ENCODE assay signal across 20 cellular contexts in the genomic region with DNA sequence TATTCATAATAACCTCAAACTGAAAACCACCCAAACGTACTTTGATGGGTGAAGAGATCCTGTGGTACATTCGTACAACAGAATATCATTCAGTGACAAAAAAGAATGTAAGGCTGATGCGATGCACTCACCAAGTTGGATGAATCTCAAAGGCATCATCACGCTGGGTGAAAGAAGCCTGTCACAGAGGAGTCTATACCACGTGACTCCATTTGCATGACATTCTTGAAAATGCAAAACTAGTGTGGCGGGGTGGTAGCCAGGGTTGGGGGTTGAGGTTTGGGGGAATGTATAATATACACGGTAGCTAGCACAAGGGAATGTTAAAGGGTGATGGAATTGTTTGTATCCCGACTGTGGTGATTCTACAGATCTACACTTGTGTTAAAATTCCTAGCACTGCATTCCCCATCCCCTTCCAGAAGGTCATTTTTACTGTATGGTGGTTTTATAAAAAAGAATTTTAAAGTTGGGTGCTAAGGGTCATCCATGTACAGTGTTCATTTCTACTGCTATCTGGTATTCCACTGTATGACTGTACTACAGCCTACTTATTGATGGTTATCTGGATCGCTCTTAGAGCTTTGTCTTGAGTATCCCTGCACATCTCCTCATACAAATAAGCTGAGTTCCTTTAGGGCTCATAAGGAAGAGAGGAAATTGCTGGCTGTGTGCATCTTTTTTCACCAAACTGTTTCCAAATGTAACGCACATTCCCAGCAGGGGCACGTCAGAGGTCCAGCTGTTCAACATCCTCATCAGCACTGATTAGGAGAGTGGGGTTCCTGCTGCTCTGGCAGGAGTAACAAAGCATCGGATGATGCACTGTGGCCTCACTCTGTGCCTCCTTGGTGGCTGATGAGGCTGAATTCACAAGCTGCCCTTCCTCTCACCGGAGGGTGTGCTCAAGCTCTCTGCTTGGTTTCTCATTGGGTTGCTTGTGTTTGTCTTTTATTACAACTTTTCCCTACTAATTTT. TPM values are rescaled to one million over a fixed set of nuclear protein-coding genes. Genes with fewer than 3 reads are reported as not detected.
DNase-seq lines count a peak whose midpoint lies in the region; ATAC-seq and TF ChIP-seq lines count a peak whose summit lies in the region.
"Had no signal": no experiment of that assay in that cellular context is flagged by ENCODE, and none has a peak within 500 bp of the region (broad histone marks: within the 10 kb centered on the region; RNA-seq: fewer than 3 reads in every experiment).

No MANE protein-coding gene starts in this region.

- H3K18ac ChIP-seq in H9 (ENCODE audit: insufficient read length, low read depth, low read length): no peak overlapping the region

- H3K36me3 Mint-ChIP-seq in H9 (ENCODE audit: insufficient read depth in 1 of 3, low read depth in 3 of 3): peaks cover 9 to 25% (median 24%) of the 10 kb centered on the region in 3 experiments

- peak overlapping the region; percentile 30 to 91 (median 68); a peak in 5 of 7 replicates for H3K27ac Mint-ChIP-seq in H9
- H3K27ac Mint-ChIP-seq: activated CD8-positive, alpha-beta T cell treated with anti-CD3 and anti-CD28 coated beads for 36 hours; activated naive CD8-positive, alpha-beta T cell treated with anti-CD3 and anti-CD28 coated beads, Interleukin-2, amount 50 U/mL, for 24 hours; effector memory CD8-positive, alpha-beta T cell had no signal

- H3K4me1 ChIP-seq in H9 (ENCODE audit: insufficient read depth, low read length) (peaks cover 9% of the 10 kb centered on the region; the same call in 1 of the 2 replicates), iPS-20b (ENCODE audit: insufficient read depth, low read length) (peaks cover 23% of the 10 kb centered on the region), gastrocnemius medialis (peaks cover 25 to 40% of the 10 kb centered on the region in 2 donors)
- H3K4me1 ChIP-seq: foreskin keratinocyte, suprapubic skin had no signal

- TF ChIP-seq POLR2A in gastrocnemius medialis (IDR thresholded peaks at IDR 0.05): no peak

- H3K27ac ChIP-seq in H9 (ENCODE audit: insufficient read length, low read depth, low read length) (no peak overlapping the region), iPS-20b (ENCODE audit: low read length) (peak overlapping the region; percentile 6), gastrocnemius medialis (peak overlapping the region in 3 of 4 donors; percentile 83 to 90 (median 90))
- H3K27ac ChIP-seq: foreskin keratinocyte, KMS-11, neutrophil, suprapubic skin, VCaP had no signal

- H2BK20ac ChIP-seq in H9 (ENCODE audit: low read depth, low read length, poor library complexity, severe bottlenecking): no peak overlapping the region

- peak overlapping the region in 1 of 2 experiments; percentile 63; a peak in 4 of 5 replicates for H3K4me3 Mint-ChIP-seq in H9
- H3K4me3 Mint-ChIP-seq: activated CD8-positive, alpha-beta T cell treated with anti-CD3 and anti-CD28 coated beads for 36 hours; activated naive CD8-positive, alpha-beta T cell treated with anti-CD3 and anti-CD28 coated beads, Interleukin-2, amount 50 U/mL, for 24 hours; effector memory CD8-positive, alpha-beta T cell had no signal

- no peak overlapping the region for H3K4me3 ChIP-seq in astrocyte of the spinal cord (ENCODE audit: low read depth, low read length)
- H3K4me3 ChIP-seq in iPS-20b (ENCODE audit: low read length): peak overlapping the region; percentile 43
- no peak overlapping the region for H3K4me3 ChIP-seq in gastrocnemius medialis
- H3K4me3 ChIP-seq: suprapubic skin had no signal

- H3K27me3 ChIP-seq in H9 (ENCODE audit: insufficient read depth, low read length) (no peaks in the 10 kb centered on the region), iPS-20b (ENCODE audit: insufficient read depth, low read length) (no peaks in the 10 kb centered on the region), gastrocnemius medialis (no peaks in the 10 kb centered on the region)
- H3K27me3 ChIP-seq: foreskin keratinocyte, neutrophil, suprapubic skin had no signal

- no peak for ATAC-seq in gastrocnemius medialis
- no peak for ATAC-seq in GM21737 (IDR thresholded peaks at IDR 0.05; ENCODE audit: unreplicated experiment)
- no peak for ATAC-seq in left ventricle myocardium superior
- ATAC-seq in GM19397 (IDR thresholded peaks at IDR 0.05; ENCODE audit: unreplicated experiment): no peak
- ATAC-seq: activated CD8-positive, alpha-beta T cell treated with anti-CD3 and anti-CD28 coated beads for 36 hours; activated naive CD8-positive, alpha-beta T cell treated with anti-CD3 and anti-CD28 coated beads, Interleukin-2, amount 50 U/mL, for 24 hours; effector memory CD8-positive, alpha-beta T cell; foreskin keratinocyte; sciatic nerve had no signal

- no peaks in the 10 kb centered on the region for H3K23me2 ChIP-seq in H9 (ENCODE audit: insufficient read length, low read depth, low read length, poor library complexity, severe bottlenecking)

- H3K9me3 ChIP-seq in H9 (ENCODE audit: control insufficient read depth, low read depth, low read length) (no peaks in the 10 kb centered on the region), iPS-20b (ENCODE audit: insufficient read depth, low read depth, low read length) (no peaks in the 10 kb centered on the region), gastrocnemius medialis (no peaks in the 10 kb centered on the region)
- H3K9me3 ChIP-seq: neutrophil, suprapubic skin had no signal

- in situ Hi-C loops in astrocyte of the spinal cord (cut with HindIII; ENCODE audit: low sequenced_read_pairs): no loop called here
- in situ Hi-C loops in gastrocnemius medialis (cut with MboI; ENCODE audit: low sequenced_read_pairs in 4 of 4): loop anchor here in 1 of 4 donors (25.0 kb wide), 1 partner anchor 174 kb away; no protein-coding TSS in a partner anchor

- no peak overlapping the region for H3K23ac ChIP-seq in H9 (ENCODE audit: insufficient read length, low read depth, low read length)

- TF ChIP-seq CTCF in H9 (conservative IDR thresholded peaks at IDR 0.05) (no peak), astrocyte of the spinal cord (IDR thresholded peaks at IDR 0.05; ENCODE audit: low read depth, low read length) (no peak), gastrocnemius medialis (IDR thresholded peaks at IDR 0.05 in 4 of 5, conservative IDR thresholded peaks at IDR 0.05 in 1 of 5) (no peak)

- H2BK5ac ChIP-seq in H9 (ENCODE audit: insufficient read length, low read length): no peak overlapping the region

- peaks cover 1% of the 10 kb centered on the region; the same call in 1 of the 2 replicates for H3K27me3 Mint-ChIP-seq in H9 (ENCODE audit: low read depth)

- DNase-seq in H9 (no peak), astrocyte of the spinal cord (ENCODE audit: low read depth, low spot score) (peak; percentile 12), gastrocnemius medialis (no peak), epidermal melanocyte (ENCODE audit: insufficient read length, low spot score) (no peak), left ventricle myocardium superior (no peak)
- DNase-seq: activated CD8-positive, alpha-beta T cell treated with anti-CD3 and anti-CD28 coated beads for 36 hours; activated naive CD8-positive, alpha-beta T cell treated with anti-CD3 and anti-CD28 coated beads, Interleukin-2, amount 50 U/mL, for 24 hours; effector memory CD8-positive, alpha-beta T cell; foreskin keratinocyte; mammary epithelial cell; stimulated activated CD4-positive, alpha-beta T cell treated with anti-CD3 and anti-CD28 coated beads, Interleukin-1b, Interleukin-23, amount 100 ng/mL, for 48 hours; T-helper 1 cell had no signal

- H2AK5ac ChIP-seq in H9 (ENCODE audit: insufficient read length, low read length): no peak overlapping the region

- WGBS in H9 (ENCODE audit: extremely low coverage, insufficient read length, low lambda C conversion rate): no CpG with 5 or more reads among the region's 13 CpGs

- H2AFZ ChIP-seq in H9 (ENCODE audit: low read length): no peak overlapping the region

- no peak overlapping the region for H2BK15ac ChIP-seq in H9 (ENCODE audit: low read depth, low read length)

- no peak overlapping the region for H4K5ac ChIP-seq in H9 (ENCODE audit: insufficient read length, low read depth, low read length)

- H3K4me2 ChIP-seq in H9 (ENCODE audit: insufficient read depth, insufficient read length, low read length): peak overlapping the region; percentile 30
- H3K4me2 ChIP-seq: KMS-11 had no signal

- no peak overlapping the region for H3K56ac ChIP-seq in H9 (ENCODE audit: insufficient read length, low read depth, low read length)

- H4K20me1 ChIP-seq in H9 (ENCODE audit: control insufficient read depth, insufficient read depth, insufficient read length): no peaks in the 10 kb centered on the region

- no peak overlapping the region; the same call in 1 of the 2 replicates for H3K4ac ChIP-seq in H9 (ENCODE audit: low read depth, low read length)

- no peaks in the 10 kb centered on the region for H3K79me2 ChIP-seq in H9 (ENCODE audit: insufficient read depth, low read length)

- intact Hi-C loops in gastrocnemius medialis (cut with DNase I; ENCODE audit: low total_unique reads): no loop called here
- intact Hi-C loops in left ventricle myocardium superior (cut with micrococcal nuclease): no loop called here

- H3K79me1 ChIP-seq in H9 (ENCODE audit: insufficient read depth, low read depth, low read length, poor library complexity, severe bottlenecking): no peaks in the 10 kb centered on the region

- H3K4me1 Mint-ChIP-seq in H9: peaks cover 49 to 51% of the 10 kb centered on the region in 2 experiments

- no peak overlapping the region for H3T11ph ChIP-seq in H9 (ENCODE audit: low read length)

- H2BK12ac ChIP-seq in H9 (ENCODE audit: insufficient read length, low read depth, low read length): no peak overlapping the region

- peaks cover 31% of the 10 kb centered on the region for H3K36me3 ChIP-seq in iPS-20b (ENCODE audit: insufficient read depth, low read depth, low read length)
- H3K36me3 ChIP-seq in gastrocnemius medialis: peaks cover 0 to 62% of the 10 kb centered on the region in 2 donors

- H3K9me3 Mint-ChIP-seq in H9: no peaks in the 10 kb centered on the region
- H3K9me3 Mint-ChIP-seq: activated CD8-positive, alpha-beta T cell treated with anti-CD3 and anti-CD28 coated beads for 36 hours; activated naive CD8-positive, alpha-beta T cell treated with anti-CD3 and anti-CD28 coated beads, Interleukin-2, amount 50 U/mL, for 24 hours; effector memory CD8-positive, alpha-beta T cell had no signal

- no peak overlapping the region for H2BK120ac ChIP-seq in H9 (ENCODE audit: low read depth, low read length, poor library complexity, severe bottlenecking)

- H4K91ac ChIP-seq in H9 (ENCODE audit: insufficient read length, low read depth, low read length): no peak overlapping the region

- H3K14ac ChIP-seq in H9 (ENCODE audit: insufficient read depth, low read length): no peak overlapping the region

- H3K9ac ChIP-seq in H9 (ENCODE audit: extremely low read depth, insufficient read length, low read length) (no peak overlapping the region), iPS-20b (ENCODE audit: low read depth, low read length) (peak overlapping the region; percentile 53; the same call in 1 of the 2 replicates)
- H3K9ac ChIP-seq: KMS-11 had no signal

- H4K8ac ChIP-seq in H9 (replicated peaks; ENCODE audit: insufficient read length, low read depth, low read length): no peak overlapping the region

RNA-seq across cellular contexts. Expression of gene SLC25A1, which starts 35.2 kb away (rescaled TPM):
- total RNA-seq in H9 (2021) (151 and 156 TPM in 2 replicates), gastrocnemius medialis (10 to 100 TPM; 10.5 to 16.6 (median 13.5) TPM), left ventricle myocardium superior (27.8 TPM)
